Comparison of ENCODE assay signal across 12 cellular contexts in genomic region chr9:90100014-90100413, GRCh38.
DNase-seq lines count a peak whose midpoint lies in the region; ATAC-seq and TF ChIP-seq lines count a peak whose summit lies in the region.
"Had no signal": no experiment of that assay in that cellular context is flagged by ENCODE, and none has a peak within 500 bp of the region (broad histone marks: within the 10 kb centered on the region; RNA-seq: fewer than 3 reads in every experiment).

No MANE protein-coding gene starts in this region.

- no peak for ATAC-seq in foreskin keratinocyte
- no peak for ATAC-seq in HG03159 (IDR thresholded peaks at IDR 0.05; ENCODE audit: unreplicated experiment)

- no peak overlapping the region for H3K27ac Mint-ChIP-seq in nephron progenitor cell
- no peak overlapping the region for H3K27ac Mint-ChIP-seq in Caco-2 (ENCODE audit: unreplicated experiment)
- H3K27ac Mint-ChIP-seq: CD8-positive, alpha-beta memory T cell had no signal

- TF ChIP-seq CTCF in adrenal gland (IDR thresholded peaks at IDR 0.05): no peak
- TF ChIP-seq CTCF in foreskin keratinocyte (conservative IDR thresholded peaks at IDR 0.05): peak; percentile 18
- TF ChIP-seq CTCF in nephron progenitor cell (IDR thresholded peaks at IDR 0.05): no peak
- TF ChIP-seq CTCF in Caco-2 (IDR thresholded peaks at IDR 0.05; ENCODE audit: insufficient read depth in 1 of 2, low read depth in 1 of 2, low read length in 1 of 2, severe bottlenecking in 1 of 2, unreplicated experiment in 1 of 2): no peak

- no peak overlapping the region for H2AFZ ChIP-seq in GM23248

- no peak overlapping the region for H3K9ac ChIP-seq in GM23248

- BruUV-seq in Caco-2 (replicated peaks; lab: Mats Ljungman, UMichigan): no TSS peak

- in situ Hi-C loops in GM23248 (cut with MboI): no loop called here

- H3K4me3 ChIP-seq in GM23248 (no peak overlapping the region), adrenal gland (no peak overlapping the region), Caco-2 (ENCODE audit: low read depth, low read length) (no peak overlapping the region)
- H3K4me3 ChIP-seq: HAP-1, Peyer's patch had no signal

- H3K4me3 Mint-ChIP-seq in nephron progenitor cell (no peak overlapping the region), Caco-2 (ENCODE audit: unreplicated experiment) (no peak overlapping the region)
- H3K4me3 Mint-ChIP-seq: CD8-positive, alpha-beta memory T cell had no signal

- H3K27ac ChIP-seq in GM23248: no peak overlapping the region
- no peak overlapping the region for H3K27ac ChIP-seq in adrenal gland
- H3K27ac ChIP-seq in foreskin keratinocyte: no peak overlapping the region
- H3K27ac ChIP-seq: Peyer's patch had no signal

- intact Hi-C loops in adrenal gland (cut with DNase I) (loop anchor here in 1 of 2 donors (5.0 kb wide), 1 partner anchor 293 kb away; no protein-coding TSS in a partner anchor), Caco-2 (cut with micrococcal nuclease; ENCODE audit: unreplicated experiment) (loop anchor here (5.0 kb wide), 2 partner anchors 103 to 178 kb away; no protein-coding TSS in a partner anchor)

- H3K27me3 ChIP-seq in GM23248 (replicated peaks; ENCODE audit: insufficient read depth) (no peaks in the 10 kb centered on the region), adrenal gland (no peaks in the 10 kb centered on the region), foreskin keratinocyte (peaks cover 18% of the 10 kb centered on the region), Caco-2 (replicated peaks; ENCODE audit: control insufficient read depth, insufficient read depth, low read length) (no peaks in the 10 kb centered on the region)
- H3K27me3 ChIP-seq: Peyer's patch had no signal

- no peaks in the 10 kb centered on the region for H3K79me2 ChIP-seq in GM23248 (ENCODE audit: insufficient read depth)

- POLR2A ChIA-PET in Caco-2 (lab: Charles Lee): no interaction called here

- CTCF ChIA-PET in Caco-2 (lab: Charles Lee): interaction anchor here (0.6 to 4.7 kb wide), 5 partner anchors 176 to 507 kb away, joined by 3 to 55 read pairs (median 10); partner anchors contain the start of gene GADD45G

- peaks cover 3% of the 10 kb centered on the region for H3K27me3 Mint-ChIP-seq in nephron progenitor cell (ENCODE audit: low read depth, poor library complexity)
- no peaks in the 10 kb centered on the region for H3K27me3 Mint-ChIP-seq in Caco-2 (ENCODE audit: insufficient read depth, unreplicated experiment)

- H3K4me1 ChIP-seq in GM23248 (ENCODE audit: insufficient read depth): no peaks in the 10 kb centered on the region
- H3K4me1 ChIP-seq in adrenal gland (replicated peaks in 1 of 2): peaks cover 13 to 14% of the 10 kb centered on the region in 2 donors
- no peaks in the 10 kb centered on the region for H3K4me1 ChIP-seq in foreskin keratinocyte
- H3K4me1 ChIP-seq in Caco-2: no peaks in the 10 kb centered on the region
- H3K4me1 ChIP-seq: HAP-1, Peyer's patch had no signal

- H3K9me3 ChIP-seq in GM23248 (ENCODE audit: low read depth): no peaks in the 10 kb centered on the region
- H3K9me3 ChIP-seq in adrenal gland (replicated peaks in 1 of 3): no peaks in the 10 kb centered on the region
- no peaks in the 10 kb centered on the region for H3K9me3 ChIP-seq in Caco-2
- H3K9me3 ChIP-seq: HAP-1, Peyer's patch had no signal

- H3K36me3 ChIP-seq in GM23248 (ENCODE audit: low read depth) (no peaks in the 10 kb centered on the region), adrenal gland (replicated peaks in 1 of 2) (no peaks in the 10 kb centered on the region), Caco-2 (ENCODE audit: control insufficient read depth, insufficient read depth, low read length) (no peaks in the 10 kb centered on the region)
- H3K36me3 ChIP-seq: HAP-1, Peyer's patch had no signal

- peaks cover 34% of the 10 kb centered on the region for H3K4me1 Mint-ChIP-seq in nephron progenitor cell
- no peaks in the 10 kb centered on the region for H3K4me1 Mint-ChIP-seq in Caco-2 (ENCODE audit: low read depth, unreplicated experiment)

- WGBS in GM23248 (ENCODE audit: low coverage in 1 of 2, low lambda C conversion rate in 2 of 2, missing lambda C conversion rate in 2 of 2), 2 experiments: 57 to 68% methylated on average over 3 of the region's 3 CpGs
- WGBS in adrenal gland, 4 donors: 50 to 63% (median 58%) methylated on average over 3 of the region's 3 CpGs

- no peaks in the 10 kb centered on the region for H4K20me1 ChIP-seq in GM23248 (ENCODE audit: insufficient read depth)

- no peak for TF ChIP-seq POLR2A in adrenal gland (IDR thresholded peaks at IDR 0.05)

- no peaks in the 10 kb centered on the region for H3K9me2 ChIP-seq in GM23248 (ENCODE audit: insufficient read depth)

- H3K9me3 Mint-ChIP-seq in nephron progenitor cell (no peaks in the 10 kb centered on the region), Caco-2 (ENCODE audit: unreplicated experiment) (no peaks in the 10 kb centered on the region)
- H3K9me3 Mint-ChIP-seq: CD8-positive, alpha-beta memory T cell had no signal

- H3K4me2 ChIP-seq in GM23248 (ENCODE audit: unreplicated experiment): no peak overlapping the region

- DNase-seq in A172 (ENCODE audit: low spot score) (peak; percentile 51), GM23248 (peak; percentile 5), adrenal gland (peak in 5 of 7 donors; percentile 36 to 77 (median 52)), foreskin keratinocyte (no peak), nephron progenitor cell (no peak), NK-92 (lab: John Stamatoyannopoulos, UW; ENCODE audit: unreplicated experiment) (no peak), Caco-2 (no peak)
- DNase-seq: CD8-positive, alpha-beta memory T cell; NCI-H2227 treated with DMSO at 0.1 percent for 48 hours; Peyer's patch had no signal

- H3K36me3 Mint-ChIP-seq in nephron progenitor cell (ENCODE audit: low read depth): no peaks in the 10 kb centered on the region
- no peaks in the 10 kb centered on the region for H3K36me3 Mint-ChIP-seq in Caco-2 (ENCODE audit: insufficient read depth, unreplicated experiment)
- H3K36me3 Mint-ChIP-seq: CD8-positive, alpha-beta memory T cell had no signal

- no peaks in the 10 kb centered on the region for H3F3A ChIP-seq in GM23248 (ENCODE audit: insufficient read depth)

Comparison
In these comparisons a context has a peak if more than half of its experiments do, and no peak if none do; other contexts are left out.
1. DNase-seq: peak in A172 (single experiment), GM23248 (single experiment) and adrenal gland (5 of 7); none in foreskin keratinocyte (0 of 2), nephron progenitor cell (single experiment), NK-92 (single experiment) and Caco-2 (0 of 2).